In genomic region chr20:49184691-49185070, GRCh38 we compare ENCODE assay signal across 29 cellular contexts. TPM values are rescaled to one million over a fixed set of nuclear protein-coding genes. Genes with fewer than 3 reads are reported as not detected.
A peak's percentile ranks its signal among the peaks of the same experiment; 100 is the strongest.
DNase-seq lines count a peak whose midpoint lies in the region; ATAC-seq and TF ChIP-seq lines count a peak whose summit lies in the region.
"Had no signal": no experiment of that assay in that cellular context is flagged by ENCODE, and none has a peak within 500 bp of the region (broad histone marks: within the 10 kb centered on the region; RNA-seq: fewer than 3 reads in every experiment).

No MANE protein-coding gene starts in this region.

- H3K4me2 ChIP-seq in hepatocyte = peak overlapping the region; percentile 82
- H3K4me2 ChIP-seq: GM23338 had no signal

- peaks cover 71% of the 10 kb centered on the region for H4K20me1 ChIP-seq in hepatocyte (ENCODE audit: insufficient read depth, poor library complexity, severe bottlenecking)

- H3K27ac ChIP-seq in hepatocyte (peak overlapping the region; percentile 98), thyroid gland (peak overlapping the region; percentile 12 to 34 (median 31))
- H3K27ac ChIP-seq: C4-2B, foreskin keratinocyte, SJCRH30, vagina had no signal

- no peaks in the 10 kb centered on the region for H3K9me2 ChIP-seq in hepatocyte (replicated peaks; ENCODE audit: insufficient read depth)

- H3K4me1 Mint-ChIP-seq in activated T-cell treated with anti-CD3 and anti-CD28 coated beads, Interleukin-2, amount 50 U/mL, for 72 hours (ENCODE audit: low read depth) = peaks cover 76% of the 10 kb centered on the region
- peaks cover 50% of the 10 kb centered on the region for H3K4me1 Mint-ChIP-seq in T-helper 17 cell

- H2AFZ ChIP-seq in hepatocyte = no peak overlapping the region
- H2AFZ ChIP-seq: GM23338 had no signal

- no peak for TF ChIP-seq POLR2A in thyroid gland (IDR thresholded peaks at IDR 0.05)

- H3K27me3 ChIP-seq in hepatocyte (no peaks in the 10 kb centered on the region), thyroid gland (no peaks in the 10 kb centered on the region)
- H3K27me3 ChIP-seq: foreskin keratinocyte, MG63, SJCRH30, vagina had no signal

- no peaks in the 10 kb centered on the region for H3K9me3 ChIP-seq in T-helper 17 cell (ENCODE audit: control insufficient read depth, low read length, poor library complexity, severe bottlenecking)
- no peaks in the 10 kb centered on the region for H3K9me3 ChIP-seq in hepatocyte (ENCODE audit: low read depth)
- H3K9me3 ChIP-seq in thyroid gland = no peaks in the 10 kb centered on the region
- H3K9me3 ChIP-seq: SJCRH30, vagina had no signal

- no peaks in the 10 kb centered on the region for H3K9me3 Mint-ChIP-seq in activated T-cell treated with anti-CD3 and anti-CD28 coated beads, Interleukin-2, amount 50 U/mL, for 72 hours
- H3K9me3 Mint-ChIP-seq: central memory CD8-positive, alpha-beta T cell had no signal

- H3K4me3 ChIP-seq in hepatocyte = no peak overlapping the region
- H3K4me3 ChIP-seq in thyroid gland (replicated peaks in 1 of 3) = no peak overlapping the region
- H3K4me3 ChIP-seq: GM23338, lung, MG63, SJCRH30, vagina had no signal

- H3K4me3 Mint-ChIP-seq in activated T-cell treated with anti-CD3 and anti-CD28 coated beads, Interleukin-2, amount 50 U/mL, for 72 hours = peak overlapping the region; percentile 71 to 88
- H3K4me3 Mint-ChIP-seq in T-helper 17 cell = no peak overlapping the region
- H3K4me3 Mint-ChIP-seq: GM23338 had no signal

- TF ChIP-seq CTCF in hepatocyte (IDR thresholded peaks at IDR 0.05; ENCODE audit: poor library complexity) (no peak), thyroid gland (IDR thresholded peaks at IDR 0.05) (no peak)

- 77% methylated on average over 3 of the region's 3 CpGs for WGBS in hepatocyte (ENCODE audit: low lambda C conversion rate, missing lambda C conversion rate)
- 70 to 75% methylated on average over 3 of the region's 3 CpGs for WGBS in thyroid gland, 2 donors

- DNase-seq in activated T-cell treated with anti-CD3 and anti-CD28 coated beads, Interleukin-2, amount 50 U/mL, for 72 hours = no peak
- no peak for DNase-seq in activated T-cell treated with anti-CD3 and anti-CD28 coated beads, Interleukin-2, amount 50 U/mL, for 1 hour
- DNase-seq in T-helper 17 cell (no peak), hepatocyte (ENCODE audit: low spot score) (no peak), thyroid gland (no peak), NCI-H510A treated with DMSO at 0.1 percent for 48 hours (lab: John Stamatoyannopoulos, UW) (no peak), NCI-H510A (lab: John Stamatoyannopoulos, UW) (no peak)
- DNase-seq: ACHN; activated effector memory CD4-positive, alpha-beta T cell treated with Interleukin-2 at 50 U/mL for 16 hours; amygdala; DMS153; erythroblast; foreskin keratinocyte; GDM1; hypothalamus; islet precursor cell; MG63; NCI-H1436 treated with DMSO at 0.1 percent for 48 hours; NCI-H82; SJCRH30; stimulated activated CD4-positive, alpha-beta T cell treated with anti-CD3 and anti-CD28 coated beads, Interleukin-12 subunit alpha, Interleukin-12 subunit beta, amount 100 ng/mL, for 4 hours; T1000 had no signal

- H3K27ac Mint-ChIP-seq in activated T-cell treated with anti-CD3 and anti-CD28 coated beads, Interleukin-2, amount 50 U/mL, for 72 hours = peak overlapping the region; percentile 88
- peak overlapping the region; percentile 27 for H3K27ac Mint-ChIP-seq in T-helper 17 cell

- intact Hi-C loops in thyroid gland (cut with DNase I) = loop anchor here (5.0 kb wide), 2 partner anchors 52 to 93 kb away; partner anchors contain the start of gene ZNFX1

- ATAC-seq in activated T-cell treated with anti-CD3 and anti-CD28 coated beads, Interleukin-2, amount 50 U/mL, for 72 hours (replicated peaks in 1 of 2) = no peak
- ATAC-seq in T-helper 17 cell = no peak
- ATAC-seq in GM21576 (IDR thresholded peaks at IDR 0.05; ENCODE audit: unreplicated experiment) = no peak
- ATAC-seq: foreskin keratinocyte, GM23338, Panc1 had no signal

- peaks cover 2 to 3% of the 10 kb centered on the region in 2 donors for H3K36me3 Mint-ChIP-seq in activated T-cell treated with anti-CD3 and anti-CD28 coated beads, Interleukin-2, amount 50 U/mL, for 72 hours (ENCODE audit: insufficient read depth in 2 of 2)
- H3K36me3 Mint-ChIP-seq in T-helper 17 cell (ENCODE audit: low read depth) = no peaks in the 10 kb centered on the region

- H3K27me3 Mint-ChIP-seq in activated T-cell treated with anti-CD3 and anti-CD28 coated beads, Interleukin-2, amount 50 U/mL, for 72 hours (ENCODE audit: low read depth) = no peaks in the 10 kb centered on the region
- H3K27me3 Mint-ChIP-seq in T-helper 17 cell = peaks cover 1% of the 10 kb centered on the region
- H3K27me3 Mint-ChIP-seq: central memory CD8-positive, alpha-beta T cell had no signal

- H3K79me2 ChIP-seq in hepatocyte = peaks cover 79% of the 10 kb centered on the region

- no peaks in the 10 kb centered on the region for H3K36me3 ChIP-seq in hepatocyte (replicated peaks; ENCODE audit: insufficient read depth, low read depth)
- H3K36me3 ChIP-seq in thyroid gland = no peaks in the 10 kb centered on the region
- H3K36me3 ChIP-seq: SJCRH30, vagina had no signal

- H3K4me1 ChIP-seq in hepatocyte (ENCODE audit: insufficient read depth) (peaks cover 46% of the 10 kb centered on the region), thyroid gland (peaks cover 54 to 62% of the 10 kb centered on the region in 2 donors)

RNA-seq across cellular contexts. Expression of gene STAU1, which starts 3.5 kb away (rescaled TPM):
- total RNA-seq in activated T-cell treated with anti-CD3 and anti-CD28 coated beads, Interleukin-2, amount 50 U/mL, for 72 hours = 10 to 100 TPM; 80.5 to 83.3 TPM
- total RNA-seq in T-helper 17 cell = 10 to 100 TPM; 45.6 to 62.5 TPM
- total RNA-seq in hepatocyte = 79.2 and 84.5 TPM in 2 replicates
- 64.7 and 72.9 TPM in 2 replicates for polyA plus RNA-seq in hepatocyte
- total RNA-seq in thyroid gland = 100 to 1,000 TPM; 154 to 231 (median 167) TPM

RNA-seq across cellular contexts. Expression of gene DDX27, which starts 34.5 kb away (rescaled TPM):
- total RNA-seq in activated T-cell treated with anti-CD3 and anti-CD28 coated beads, Interleukin-2, amount 50 U/mL, for 72 hours = 10 to 100 TPM; 49.6 to 49.8 TPM
- 10 to 100 TPM; 84.1 to 87.5 TPM for total RNA-seq in T-helper 17 cell
- total RNA-seq in hepatocyte = 29.1 and 30.1 TPM in 2 replicates
- polyA plus RNA-seq in hepatocyte = 33.9 and 37.0 TPM in 2 replicates
- total RNA-seq in thyroid gland = 10 to 100 TPM; 30.4 to 45.8 (median 38.2) TPM
